1 cellular context compared by ENCODE assay signal in genomic region chr6:163428373-163428772, GRCh38.
TF ChIP-seq lines count a peak whose summit lies in the region.

No MANE protein-coding gene starts in this region.

TF ChIP-seq in GM23338, 12 proteins besides CTCF, POLR2A, EP300 and RAD21 (continued from another document):
- TF ChIP-seq, protein P1, sequence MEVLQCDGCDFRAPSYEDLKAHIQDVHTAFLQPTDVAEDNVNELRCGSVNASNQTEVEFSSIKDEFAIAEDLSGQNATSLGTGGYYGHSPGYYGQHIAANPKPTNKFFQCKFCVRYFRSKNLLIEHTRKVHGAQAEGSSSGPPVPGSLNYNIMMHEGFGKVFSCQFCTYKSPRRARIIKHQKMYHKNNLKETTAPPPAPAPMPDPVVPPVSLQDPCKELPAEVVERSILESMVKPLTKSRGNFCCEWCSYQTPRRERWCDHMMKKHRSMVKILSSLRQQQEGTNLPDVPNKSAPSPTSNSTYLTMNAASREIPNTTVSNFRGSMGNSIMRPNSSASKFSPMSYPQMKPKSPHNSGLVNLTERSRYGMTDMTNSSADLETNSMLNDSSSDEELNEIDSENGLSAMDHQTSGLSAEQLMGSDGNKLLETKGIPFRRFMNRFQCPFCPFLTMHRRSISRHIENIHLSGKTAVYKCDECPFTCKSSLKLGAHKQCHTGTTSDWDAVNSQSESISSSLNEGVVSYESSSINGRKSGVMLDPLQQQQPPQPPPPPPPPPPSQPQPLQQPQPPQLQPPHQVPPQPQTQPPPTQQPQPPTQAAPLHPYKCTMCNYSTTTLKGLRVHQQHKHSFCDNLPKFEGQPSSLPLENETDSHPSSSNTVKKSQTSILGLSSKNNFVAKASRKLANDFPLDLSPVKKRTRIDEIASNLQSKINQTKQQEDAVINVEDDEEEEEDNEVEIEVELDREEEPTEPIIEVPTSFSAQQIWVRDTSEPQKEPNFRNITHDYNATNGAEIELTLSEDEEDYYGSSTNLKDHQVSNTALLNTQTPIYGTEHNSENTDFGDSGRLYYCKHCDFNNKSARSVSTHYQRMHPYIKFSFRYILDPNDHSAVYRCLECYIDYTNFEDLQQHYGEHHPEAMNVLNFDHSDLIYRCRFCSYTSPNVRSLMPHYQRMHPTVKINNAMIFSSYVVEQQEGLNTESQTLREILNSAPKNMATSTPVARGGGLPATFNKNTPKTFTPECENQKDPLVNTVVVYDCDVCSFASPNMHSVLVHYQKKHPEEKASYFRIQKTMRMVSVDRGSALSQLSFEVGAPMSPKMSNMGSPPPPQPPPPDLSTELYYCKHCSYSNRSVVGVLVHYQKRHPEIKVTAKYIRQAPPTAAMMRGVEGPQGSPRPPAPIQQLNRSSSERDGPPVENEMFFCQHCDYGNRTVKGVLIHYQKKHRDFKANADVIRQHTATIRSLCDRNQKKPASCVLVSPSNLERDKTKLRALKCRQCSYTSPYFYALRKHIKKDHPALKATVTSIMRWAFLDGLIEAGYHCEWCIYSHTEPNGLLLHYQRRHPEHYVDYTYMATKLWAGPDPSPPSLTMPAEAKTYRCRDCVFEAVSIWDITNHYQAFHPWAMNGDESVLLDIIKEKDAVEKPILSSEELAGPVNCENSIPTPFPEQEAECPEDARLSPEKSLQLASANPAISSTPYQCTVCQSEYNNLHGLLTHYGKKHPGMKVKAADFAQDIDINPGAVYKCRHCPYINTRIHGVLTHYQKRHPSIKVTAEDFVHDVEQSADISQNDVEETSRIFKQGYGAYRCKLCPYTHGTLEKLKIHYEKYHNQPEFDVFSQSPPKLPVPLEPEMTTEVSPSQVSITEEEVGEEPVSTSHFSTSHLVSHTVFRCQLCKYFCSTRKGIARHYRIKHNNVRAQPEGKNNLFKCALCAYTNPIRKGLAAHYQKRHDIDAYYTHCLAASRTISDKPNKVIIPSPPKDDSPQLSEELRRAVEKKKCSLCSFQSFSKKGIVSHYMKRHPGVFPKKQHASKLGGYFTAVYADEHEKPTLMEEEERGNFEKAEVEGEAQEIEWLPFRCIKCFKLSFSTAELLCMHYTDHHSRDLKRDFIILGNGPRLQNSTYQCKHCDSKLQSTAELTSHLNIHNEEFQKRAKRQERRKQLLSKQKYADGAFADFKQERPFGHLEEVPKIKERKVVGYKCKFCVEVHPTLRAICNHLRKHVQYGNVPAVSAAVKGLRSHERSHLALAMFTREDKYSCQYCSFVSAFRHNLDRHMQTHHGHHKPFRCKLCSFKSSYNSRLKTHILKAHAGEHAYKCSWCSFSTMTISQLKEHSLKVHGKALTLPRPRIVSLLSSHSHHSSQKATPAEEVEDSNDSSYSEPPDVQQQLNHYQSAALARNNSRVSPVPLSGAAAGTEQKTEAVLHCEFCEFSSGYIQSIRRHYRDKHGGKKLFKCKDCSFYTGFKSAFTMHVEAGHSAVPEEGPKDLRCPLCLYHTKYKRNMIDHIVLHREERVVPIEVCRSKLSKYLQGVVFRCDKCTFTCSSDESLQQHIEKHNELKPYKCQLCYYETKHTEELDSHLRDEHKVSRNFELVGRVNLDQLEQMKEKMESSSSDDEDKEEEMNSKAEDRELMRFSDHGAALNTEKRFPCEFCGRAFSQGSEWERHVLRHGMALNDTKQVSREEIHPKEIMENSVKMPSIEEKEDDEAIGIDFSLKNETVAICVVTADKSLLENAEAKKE (CRISPR knock-in tag; IDR thresholded peaks at IDR 0.05), result no peak
- TF ChIP-seq ETS1 (IDR thresholded peaks at IDR 0.05), result no peak
